15 cellular contexts compared by ENCODE assay signal in genomic region chr2:10494351-10495066, GRCh38. TPM values are rescaled to one million over a fixed set of nuclear protein-coding genes. Genes with fewer than 3 reads are reported as not detected.
DNase-seq lines count a peak whose midpoint lies in the region; ATAC-seq, FAIRE-seq and TF ChIP-seq lines count a peak whose summit lies in the region.
"Had no signal": no experiment of that assay in that cellular context is flagged by ENCODE, and none has a peak within 500 bp of the region (broad histone marks: within the 10 kb centered on the region; RNA-seq: fewer than 3 reads in every experiment).

No MANE protein-coding gene starts in this region.

- no peak overlapping the region for H2AFZ ChIP-seq in HepG2 (ENCODE audit: low read length)

- DNase-seq in activated effector memory CD4-positive, alpha-beta T cell treated with anti-CD3 and anti-CD28 coated beads, Interleukin-2, amount 50 U/mL, for 16 hours, result peak; percentile 61
- DNase-seq in activated effector memory CD4-positive, alpha-beta T cell treated with Interleukin-2 at 50 U/mL for 16 hours, result no peak
- DNase-seq in T-helper 17 cell (no peak), HepG2 (ENCODE audit: low spot score) (no peak), NCI-H146 (lab: John Stamatoyannopoulos, UW) (no peak), SIG-M5 treated with dmso at 0.1 percent for 504 hours (lab: John Stamatoyannopoulos, UW; ENCODE audit: unreplicated experiment) (no peak)
- DNase-seq: COR-L47, NCI-H2107, nucleus accumbens had no signal

- BruUV-seq in HepG2 (replicated peaks; lab: Mats Ljungman, UMichigan), result no TSS peak

- no peaks in the 10 kb centered on the region for H4K20me1 ChIP-seq in HepG2 (ENCODE audit: insufficient read depth, low read length)

- peak overlapping the region; percentile 82 for H3K27ac Mint-ChIP-seq in T-helper 17 cell
- H3K27ac Mint-ChIP-seq: stimulated activated naive CD8-positive, alpha-beta T cell treated with anti-CD3 and anti-CD28 coated beads, Interleukin-15, Interleukin-2, amounts not matched to agents 100 ng/mL and 50 ng/mL, for 24 hours; type B pancreatic cell had no signal

- ATAC-seq in T-helper 17 cell, result no peak
- no peak for ATAC-seq in HepG2
- ATAC-seq in GM19324 (IDR thresholded peaks at IDR 0.05; ENCODE audit: low FRiP score, unreplicated experiment), result no peak
- no peak for ATAC-seq in GM19023 (IDR thresholded peaks at IDR 0.05; ENCODE audit: unreplicated experiment)

- no peaks in the 10 kb centered on the region for H3K36me3 ChIP-seq in HepG2 (replicated peaks in 1 of 2; ENCODE audit: control insufficient read depth in 1 of 2, insufficient read depth in 2 of 2, low read length in 2 of 2)

- TF ChIP-seq RAD21 in HepG2 (CRISPR knock-in tag; IDR thresholded peaks at IDR 0.05), result no peak

- H3K27me3 Mint-ChIP-seq in T-helper 17 cell, result peaks cover 17% of the 10 kb centered on the region

- intact Hi-C loops in HepG2 (cut with micrococcal nuclease; ENCODE audit: unreplicated experiment), result no loop called here

- no peak for TF ChIP-seq POLR2A in HepG2 (IDR thresholded peaks at IDR 0.05; ENCODE audit: insufficient read depth in 1 of 2, low read depth in 2 of 2, low read length in 2 of 2)

- no peak overlapping the region for H3K4me2 ChIP-seq in HepG2 (ENCODE audit: low read depth, low read length)

- H3K9me3 ChIP-seq in T-helper 17 cell (ENCODE audit: control insufficient read depth, low read length, poor library complexity, severe bottlenecking), result no peaks in the 10 kb centered on the region
- 0 out of 2 replicates have a peak, but pooled peaks cover 4% of the 10 kb centered on the region for H3K9me3 ChIP-seq in HepG2 (ENCODE audit: low read length)

- CTCF ChIA-PET in HepG2 (lab: Yijun Ruan, JAX; ENCODE audit: low intra/inter-chr PET ratio, low total read pairs), result no interaction called here

- no peak overlapping the region for H3K9ac ChIP-seq in HepG2 (ENCODE audit: insufficient read depth, low read depth, low read length)

- peak; percentile 30; the same call in 1 of the 2 replicates for TF ChIP-seq CTCF in HepG2 (CRISPR knock-in tag; IDR thresholded peaks at IDR 0.05)

- H3K4me1 Mint-ChIP-seq in T-helper 17 cell, result peaks cover 24% of the 10 kb centered on the region

- no peaks in the 10 kb centered on the region for H3K79me2 ChIP-seq in HepG2 (ENCODE audit: insufficient read depth, low read length)

- peaks cover 23 to 83% of the 10 kb centered on the region in 2 experiments; a peak in 4 of 5 replicates for H3K27me3 ChIP-seq in HepG2 (ENCODE audit: control insufficient read depth in 1 of 2, insufficient read depth in 2 of 2, low read length in 2 of 2)

- H3K36me3 Mint-ChIP-seq in T-helper 17 cell (ENCODE audit: low read depth), result peaks cover 3% of the 10 kb centered on the region
- H3K36me3 Mint-ChIP-seq: type B pancreatic cell had no signal

- no peak overlapping the region for H3K27ac ChIP-seq in HepG2 (ENCODE audit: extremely low read length, insufficient read depth, low read length)

- H3K4me3 ChIP-seq in HepG2 (replicated peaks in 1 of 3; ENCODE audit: insufficient read depth in 1 of 3, low read depth in 2 of 3, low read length in 3 of 3), result no peak overlapping the region
- H3K4me3 ChIP-seq: GM12878 had no signal

- peaks cover 36% of the 10 kb centered on the region for H3K4me1 ChIP-seq in HepG2 (ENCODE audit: insufficient read depth, low read length)

- POLR2A ChIA-PET in HepG2 (lab: Yijun Ruan, JAX), result interaction anchor here (1.3 kb wide), 1 partner anchor 44 kb away, joined by 4 read pairs; no protein-coding TSS in a partner anchor

- no peak for FAIRE-seq in HepG2 (lab: Jason Lieb, UNC)
- FAIRE-seq: G401.6, GM12878 had no signal

- WGBS in HepG2 (ENCODE audit: low lambda C conversion rate), result 61% methylated on average over 10 of the region's 13 CpGs

- TF ChIP-seq EP300 in HepG2 (IDR thresholded peaks at IDR 0.05; ENCODE audit: low read depth in 2 of 2, low read length in 2 of 2) (no peak), HepG2 (CRISPR knock-in tag; IDR thresholded peaks at IDR 0.05; ENCODE audit: borderline replicate concordance) (no peak)

- in situ Hi-C loops in HepG2 (cut with HindIII; ENCODE audit: extremely low pct_ligation_motif_present, low pct_unique_long_range_greater_than_20kb), result no loop called here

- peak overlapping the region; percentile 70 for H3K4me3 Mint-ChIP-seq in T-helper 17 cell
- H3K4me3 Mint-ChIP-seq: stimulated activated naive CD8-positive, alpha-beta T cell treated with anti-CD3 and anti-CD28 coated beads, Interleukin-15, Interleukin-2, amounts not matched to agents 100 ng/mL and 50 ng/mL, for 24 hours; type B pancreatic cell had no signal

TF ChIP-seq in HepG2, 621 proteins besides CTCF, POLR2A, EP300 and RAD21:
- TF ChIP-seq SRSF4 (IDR thresholded peaks at IDR 0.05; ENCODE audit: low read depth, low read length, poor library complexity, severe bottlenecking), result no peak
- peak; percentile 57 for TF ChIP-seq PCBP2 (optimal IDR thresholded peaks at IDR 0.05; ENCODE audit: low read depth, low read length, poor library complexity, severe bottlenecking)
- TF ChIP-seq HNRNPK (IDR thresholded peaks at IDR 0.05; ENCODE audit: low read depth, low read length, poor library complexity, severe bottlenecking), result peak; percentile 78
- 0 out of 2 replicates have a peak, but pooled peaks have one; percentile 72 for TF ChIP-seq PCBP1 (IDR thresholded peaks at IDR 0.05; ENCODE audit: borderline replicate concordance, low read depth, low read length)
- TF ChIP-seq EEA1 (CRISPR knock-in tag; IDR thresholded peaks at IDR 0.05; ENCODE audit: borderline replicate concordance), result no peak

RNA-seq across cellular contexts. Expression of gene ODC1, which starts 46.4 kb away (rescaled TPM):
- total RNA-seq in T-helper 17 cell, result 100 to 1,000 TPM; 118 to 149 TPM
- 371 and 422 TPM in 2 replicates for total RNA-seq in HepG2 (2016; rRNA removed; fragmentation: Illumina TruSeq; extraction: Trizol)
- 747 and 845 TPM in 2 replicates for total RNA-seq in HepG2 (2016; cell fraction: cytosol; rRNA removed; fragmentation: Illumina TruSeq; extraction: Trizol; ENCODE audit: low read depth)
- total RNA-seq in HepG2 (2016; cell fraction: insoluble cytoplasmic fraction; rRNA removed; fragmentation: Illumina TruSeq; extraction: Trizol), result 382 and 405 TPM in 2 replicates
- 1,179 and 1,380 TPM in 2 replicates for total RNA-seq in HepG2 (2016; cell fraction: membrane; rRNA removed; fragmentation: Illumina TruSeq; extraction: Trizol)
- 154 and 170 TPM in 2 replicates for total RNA-seq in HepG2 (2016; cell fraction: nucleus; rRNA removed; fragmentation: Illumina TruSeq; extraction: Trizol)
- 105 and 142 TPM in 2 replicates for polyA plus RNA-seq in HepG2 (2011; rRNA removed)
- 93.6 and 131 TPM in 2 replicates for polyA plus RNA-seq in HepG2 (2011; cell fraction: cytosol; rRNA removed)
- polyA plus RNA-seq in HepG2 (2011; cell fraction: nucleus; rRNA removed), result 44.5 and 56.5 TPM in 2 replicates
- 108 and 109 TPM in 2 replicates for polyA plus RNA-seq in HepG2 (2012)
- 923 and 940 TPM in 2 replicates for polyA plus RNA-seq in HepG2 (2016; cell fraction: cytosol; fragmentation: Illumina TruSeq; extraction: Trizol; ENCODE audit: low read depth)
- polyA plus RNA-seq in HepG2 (2016; cell fraction: insoluble cytoplasmic fraction; fragmentation: Illumina TruSeq; extraction: Trizol; ENCODE audit: low read depth), result 367 and 392 TPM in 2 replicates
- 1,008 and 1,080 TPM in 2 replicates for polyA plus RNA-seq in HepG2 (2016; cell fraction: membrane; fragmentation: Illumina TruSeq; extraction: Trizol; ENCODE audit: low read depth)
- polyA plus RNA-seq in HepG2 (2016; cell fraction: nucleus; fragmentation: Illumina TruSeq; extraction: Trizol; ENCODE audit: insufficient read depth, low read depth), result 235 and 237 TPM in 2 replicates
- polyA minus RNA-seq in HepG2 (2011; rRNA and poly(A)+ RNA removed; ENCODE audit: low replicate concordance), result 64.0 and 223 TPM in 2 replicates
- 53.3 and 58.5 TPM in 2 replicates for polyA minus RNA-seq in HepG2 (2011; cell fraction: cytosol; rRNA and poly(A)+ RNA removed)
- polyA minus RNA-seq in HepG2 (2011; cell fraction: nucleus; rRNA and poly(A)+ RNA removed), result 32.7 and 35.2 TPM in 2 replicates
